11 cellular contexts compared by ENCODE assay signal in genomic region chr1:175287377-175287776, GRCh38.
DNase-seq lines count a peak whose midpoint lies in the region; ATAC-seq and TF ChIP-seq lines count a peak whose summit lies in the region.
"Had no signal": no experiment of that assay in that cellular context is flagged by ENCODE, and none has a peak within 500 bp of the region (broad histone marks: within the 10 kb centered on the region; RNA-seq: fewer than 3 reads in every experiment).

No MANE protein-coding gene starts in this region.

- H3K27me3 ChIP-seq in A673 (replicated peaks; ENCODE audit: insufficient read depth, low read depth, low read length, poor library complexity): no peaks in the 10 kb centered on the region

- peak; percentile 98 for ATAC-seq in GM18867 (IDR thresholded peaks at IDR 0.05; ENCODE audit: unreplicated experiment)
- peak; percentile 96 for ATAC-seq in GM21367 (IDR thresholded peaks at IDR 0.05; ENCODE audit: unreplicated experiment)
- ATAC-seq in HG03175 (IDR thresholded peaks at IDR 0.05; ENCODE audit: unreplicated experiment): peak; percentile 86
- ATAC-seq: left cardiac atrium had no signal

- H3K9me3 Mint-ChIP-seq in activated T-helper 2 cell treated with anti-CD3 and anti-CD28 coated beads, Interferon-gamma antibody, Interleukin-2, Interleukin-4, amounts not matched to agents 10 μg/mL and 5 μg/mL and 100 μg/mL, durations not matched to agents 14 hours and 24 hours and 36 hours: peaks cover 13% of the 10 kb centered on the region

- no peak overlapping the region for H3K27ac ChIP-seq in A673 (ENCODE audit: low read depth, low read length, poor library complexity, severe bottlenecking)

- POLR2A ChIA-PET in A673 (lab: Charles Lee; ENCODE audit: low non-redundant PET): no interaction called here

- H3K4me1 Mint-ChIP-seq in activated T-helper 2 cell treated with anti-CD3 and anti-CD28 coated beads, Interferon-gamma antibody, Interleukin-2, Interleukin-4, amounts not matched to agents 10 μg/mL and 5 μg/mL and 100 μg/mL, durations not matched to agents 14 hours and 24 hours and 36 hours (ENCODE audit: low read depth): peaks cover 14% of the 10 kb centered on the region

- intact Hi-C loops in activated T-helper 2 cell treated with anti-CD3 and anti-CD28 coated beads, Interferon-gamma antibody, Interleukin-2, Interleukin-4, amounts not matched to agents 10 μg/mL and 5 μg/mL and 100 μg/mL, durations not matched to agents 14 hours and 24 hours and 36 hours (cut with micrococcal nuclease): no loop called here
- intact Hi-C loops in A673 (cut with micrococcal nuclease; ENCODE audit: unreplicated experiment): no loop called here

- no peaks in the 10 kb centered on the region for H3K9me3 ChIP-seq in A673 (ENCODE audit: low read depth, low read length, poor library complexity, severe bottlenecking)

- no peak for TF ChIP-seq CTCF in A673 (conservative IDR thresholded peaks at IDR 0.05; ENCODE audit: low read depth, low read length)

- peaks cover 3% of the 10 kb centered on the region for H3K27me3 Mint-ChIP-seq in activated T-helper 2 cell treated with anti-CD3 and anti-CD28 coated beads, Interferon-gamma antibody, Interleukin-2, Interleukin-4, amounts not matched to agents 10 μg/mL and 5 μg/mL and 100 μg/mL, durations not matched to agents 14 hours and 24 hours and 36 hours (ENCODE audit: low read depth)
- H3K27me3 Mint-ChIP-seq: dendritic cell treated with granulocyte-macrophage colony-stimulating factor and Interleukin-4, amounts not matched to agents 40 ng/mL and 50 ng/mL, for 4 days had no signal

- no peaks in the 10 kb centered on the region for H3K36me3 Mint-ChIP-seq in activated T-helper 2 cell treated with anti-CD3 and anti-CD28 coated beads, Interferon-gamma antibody, Interleukin-2, Interleukin-4, amounts not matched to agents 10 μg/mL and 5 μg/mL and 100 μg/mL, durations not matched to agents 14 hours and 24 hours and 36 hours (ENCODE audit: low read depth)

- H3K4me3 ChIP-seq in A673 (ENCODE audit: low read depth, low read length, poor library complexity, severe bottlenecking): no peak overlapping the region

- no peaks in the 10 kb centered on the region for H3K4me1 ChIP-seq in A673 (ENCODE audit: insufficient read depth, low read length, poor library complexity, severe bottlenecking)

- DNase-seq in activated T-helper 2 cell treated with anti-CD3 and anti-CD28 coated beads, Interferon-gamma antibody, Interleukin-2, Interleukin-4, amounts not matched to agents 10 μg/mL and 5 μg/mL and 100 μg/mL, durations not matched to agents 14 hours and 24 hours and 36 hours (ENCODE audit: low spot score): no peak
- no peak for DNase-seq in hippocampal formation (lab: John Stamatoyannopoulos, UW)
- no peak for DNase-seq in A673 (ENCODE audit: low spot score)
- no peak for DNase-seq in cerebellar cortex (ENCODE audit: low spot score)
- DNase-seq in stimulated activated CD4-positive, alpha-beta T cell treated with anti-CD3 and anti-CD28 coated beads, Interleukin-4, amount 100 ng/mL, for 4 hours: no peak
- DNase-seq: left cardiac atrium, NCI-H1694 treated with DMSO at 0.1 percent for 48 hours had no signal

- no peaks in the 10 kb centered on the region for H3K36me3 ChIP-seq in A673 (ENCODE audit: insufficient read depth, low read length, poor library complexity, severe bottlenecking)

- H3K4me3 Mint-ChIP-seq in activated T-helper 2 cell treated with anti-CD3 and anti-CD28 coated beads, Interferon-gamma antibody, Interleukin-2, Interleukin-4, amounts not matched to agents 10 μg/mL and 5 μg/mL and 100 μg/mL, durations not matched to agents 14 hours and 24 hours and 36 hours (ENCODE audit: low read depth): no peak overlapping the region
- H3K4me3 Mint-ChIP-seq: dendritic cell treated with granulocyte-macrophage colony-stimulating factor and Interleukin-4, amounts not matched to agents 40 ng/mL and 50 ng/mL, for 4 days had no signal

- CTCF ChIA-PET in A673 (lab: Charles Lee): no interaction called here

- BruUV-seq in A673 (replicated peaks; lab: Mats Ljungman, UMichigan): no TSS peak

- peak overlapping the region; percentile 51 for H3K27ac Mint-ChIP-seq in activated T-helper 2 cell treated with anti-CD3 and anti-CD28 coated beads, Interferon-gamma antibody, Interleukin-2, Interleukin-4, amounts not matched to agents 10 μg/mL and 5 μg/mL and 100 μg/mL, durations not matched to agents 14 hours and 24 hours and 36 hours
- H3K27ac Mint-ChIP-seq: dendritic cell treated with granulocyte-macrophage colony-stimulating factor and Interleukin-4, amounts not matched to agents 40 ng/mL and 50 ng/mL, for 4 days had no signal
